11 cellular contexts compared by ENCODE assay signal in the genomic region with DNA sequence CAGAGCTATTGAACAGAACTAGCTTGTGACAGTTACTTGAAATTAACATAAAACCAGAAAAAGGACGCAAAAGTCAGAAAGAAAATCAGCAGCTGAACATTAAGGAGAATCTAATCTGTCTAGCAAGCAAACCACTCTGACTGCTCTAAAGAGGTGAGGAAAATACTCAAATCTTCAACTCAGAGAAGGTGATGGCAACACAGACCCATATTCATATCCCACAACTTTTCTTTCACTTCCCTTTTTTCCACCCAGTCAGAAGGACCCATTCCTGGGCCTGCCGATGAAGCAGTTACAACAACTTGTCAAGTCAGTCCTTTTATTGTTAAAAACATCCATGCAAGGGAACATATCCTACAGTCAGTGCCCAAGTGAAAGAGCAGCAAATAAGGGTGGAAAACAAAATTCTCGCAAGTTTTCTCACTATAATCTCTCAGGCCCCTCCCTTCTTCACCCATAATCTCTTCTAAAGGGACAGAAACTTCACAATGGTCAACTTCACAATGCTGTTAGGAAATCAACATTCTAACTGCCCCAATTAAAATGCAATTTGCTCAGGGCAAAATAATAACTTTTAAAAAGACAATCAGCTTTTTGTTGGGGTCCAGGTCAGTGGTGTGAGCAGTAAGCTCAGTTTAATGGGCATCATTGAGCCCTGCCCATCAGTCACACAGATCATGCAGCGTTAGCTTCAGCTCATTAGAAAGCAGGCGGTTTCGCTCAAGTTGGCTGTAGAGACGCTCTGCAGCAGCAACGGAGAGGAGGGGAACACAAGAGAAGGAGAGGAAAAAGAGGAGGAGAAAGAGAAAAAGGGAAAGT. TPM values are rescaled to one million over a fixed set of nuclear protein-coding genes. Genes with fewer than 3 reads are reported as not detected.
DNase-seq lines count a peak whose midpoint lies in the region; FAIRE-seq lines count a peak whose summit lies in the region.
"Had no signal": no experiment of that assay in that cellular context is flagged by ENCODE, and none has a peak within 500 bp of the region (broad histone marks: within the 10 kb centered on the region; RNA-seq: fewer than 3 reads in every experiment).

No MANE protein-coding gene starts in this region.

- FAIRE-seq in small intestine (lab: Jason Lieb, UNC): no peak
- FAIRE-seq: A204.1 had no signal

- no peaks in the 10 kb centered on the region for H3K27me3 Mint-ChIP-seq in T-helper 2 cell treated with Interferon-gamma antibody and Interleukin-4, amounts not matched to agents 5 μg/mL and 100 μg/mL, for 36 hours (ENCODE audit: low read depth)
- H3K27me3 Mint-ChIP-seq in IgD-negative memory B cell: no peaks in the 10 kb centered on the region
- no peaks in the 10 kb centered on the region for H3K27me3 Mint-ChIP-seq in activated naive CD8-positive, alpha-beta T cell treated with anti-CD3 and anti-CD28 coated beads for 36 hours

- H3K27ac ChIP-seq in small intestine (ENCODE audit: low read depth in 1 of 2, low read length in 1 of 2): peak overlapping the region; percentile 37 to 38

- H3K27me3 ChIP-seq in small intestine (ENCODE audit: control insufficient read depth in 2 of 2, insufficient read depth in 2 of 2, low read length in 2 of 2): no peaks in the 10 kb centered on the region
- H3K27me3 ChIP-seq: testis had no signal

- peak overlapping the region; percentile 94 for H3K27ac Mint-ChIP-seq in T-helper 2 cell treated with Interferon-gamma antibody and Interleukin-4, amounts not matched to agents 5 μg/mL and 100 μg/mL, for 36 hours
- H3K27ac Mint-ChIP-seq in IgD-negative memory B cell: peak overlapping the region; percentile 14 to 82 (median 81)
- peak overlapping the region; percentile 94 for H3K27ac Mint-ChIP-seq in activated naive CD8-positive, alpha-beta T cell treated with anti-CD3 and anti-CD28 coated beads for 36 hours

- DNase-seq in T-helper 2 cell treated with Interferon-gamma antibody and Interleukin-4, amounts not matched to agents 5 μg/mL and 100 μg/mL, for 36 hours (ENCODE audit: low spot score): no peak
- DNase-seq in T-helper 2 cell (no peak), small intestine (no peak), C1 segment of cervical spinal cord (lab: John Stamatoyannopoulos, UW) (no peak), mucosa of gallbladder (ENCODE audit: low spot score) (no peak)
- DNase-seq in activated naive CD8-positive, alpha-beta T cell treated with anti-CD3 and anti-CD28 coated beads for 36 hours: no peak
- DNase-seq in activated effector memory CD4-positive, alpha-beta T cell treated with anti-CD3 and anti-CD28 coated beads, Interleukin-2, amount 50 U/mL, for 16 hours: no peak
- DNase-seq: psoas muscle had no signal

- WGBS in small intestine, 3 donors: 79 to 90% (median 80%) methylated on average over 8 of the region's 8 CpGs

- peaks cover 9% of the 10 kb centered on the region for H3K9me3 Mint-ChIP-seq in T-helper 2 cell treated with Interferon-gamma antibody and Interleukin-4, amounts not matched to agents 5 μg/mL and 100 μg/mL, for 36 hours
- no peaks in the 10 kb centered on the region for H3K9me3 Mint-ChIP-seq in IgD-negative memory B cell
- H3K9me3 Mint-ChIP-seq in activated naive CD8-positive, alpha-beta T cell treated with anti-CD3 and anti-CD28 coated beads for 36 hours: peaks cover 11% of the 10 kb centered on the region

- H3K36me3 ChIP-seq in small intestine (ENCODE audit: control insufficient read depth in 2 of 2, insufficient read depth in 2 of 2, low read length in 2 of 2): peaks cover 9 to 15% of the 10 kb centered on the region in 2 donors

- no peak overlapping the region for H3K4me3 ChIP-seq in small intestine (ENCODE audit: low read depth in 1 of 2, low read length in 2 of 2)
- H3K4me3 ChIP-seq: psoas muscle, testis had no signal

- H3K4me3 Mint-ChIP-seq in T-helper 2 cell treated with Interferon-gamma antibody and Interleukin-4, amounts not matched to agents 5 μg/mL and 100 μg/mL, for 36 hours: peak overlapping the region; percentile 81
- H3K4me3 Mint-ChIP-seq in IgD-negative memory B cell: peak overlapping the region in 1 of 4 donors; percentile 74
- H3K4me3 Mint-ChIP-seq in activated naive CD8-positive, alpha-beta T cell treated with anti-CD3 and anti-CD28 coated beads for 36 hours: peak overlapping the region; percentile 42

- H3K36me3 Mint-ChIP-seq in T-helper 2 cell treated with Interferon-gamma antibody and Interleukin-4, amounts not matched to agents 5 μg/mL and 100 μg/mL, for 36 hours (ENCODE audit: low read depth): peaks cover 93% of the 10 kb centered on the region
- H3K36me3 Mint-ChIP-seq in IgD-negative memory B cell: peaks cover 15% of the 10 kb centered on the region
- peaks cover 83% of the 10 kb centered on the region for H3K36me3 Mint-ChIP-seq in activated naive CD8-positive, alpha-beta T cell treated with anti-CD3 and anti-CD28 coated beads for 36 hours

- no peaks in the 10 kb centered on the region for H3K9me3 ChIP-seq in small intestine (ENCODE audit: control insufficient read depth, low read depth)
- H3K9me3 ChIP-seq: testis had no signal

- H3K4me1 Mint-ChIP-seq in T-helper 2 cell treated with Interferon-gamma antibody and Interleukin-4, amounts not matched to agents 5 μg/mL and 100 μg/mL, for 36 hours (ENCODE audit: low read depth): peaks cover 58% of the 10 kb centered on the region
- H3K4me1 Mint-ChIP-seq in IgD-negative memory B cell: peaks cover 13 to 28% (median 19%) of the 10 kb centered on the region in 3 donors
- H3K4me1 Mint-ChIP-seq in activated naive CD8-positive, alpha-beta T cell treated with anti-CD3 and anti-CD28 coated beads for 36 hours: peaks cover 65% of the 10 kb centered on the region

- peaks cover 0 to 3% of the 10 kb centered on the region in 2 donors for H3K4me1 ChIP-seq in small intestine (ENCODE audit: control insufficient read depth in 2 of 2, insufficient read depth in 1 of 2, low read depth in 1 of 2, low read length in 1 of 2)

RNA-seq across cellular contexts. Expression of gene NUP210L, which starts 3.6 kb away (rescaled TPM):
- polyA plus RNA-seq in IgD-negative memory B cell (not detected), small intestine (under 1 TPM in 1 of 3 donors, not detected in 2; 0.01 TPM)
- under 1 TPM in 1 of 2 experiments, not detected in 1; 0.04 TPM for total RNA-seq in activated naive CD8-positive, alpha-beta T cell treated with anti-CD3 and anti-CD28 coated beads for 36 hours
- 0.06 TPM for total RNA-seq in mucosa of gallbladder

RNA-seq across cellular contexts. Expression of gene TPM3, which starts 33.4 kb away (rescaled TPM):
- polyA plus RNA-seq in IgD-negative memory B cell: 878 TPM
- 100 to 1,000 TPM; 725 to 753 TPM for total RNA-seq in activated naive CD8-positive, alpha-beta T cell treated with anti-CD3 and anti-CD28 coated beads for 36 hours
- 100 to 1,000 TPM; 244 to 335 (median 248) TPM for polyA plus RNA-seq in small intestine
- total RNA-seq in mucosa of gallbladder: 283 TPM

RNA-seq across cellular contexts. Expression of gene CFAP141, which starts 47.6 kb away (rescaled TPM):
- not detected for polyA plus RNA-seq in IgD-negative memory B cell
- not detected for total RNA-seq in activated naive CD8-positive, alpha-beta T cell treated with anti-CD3 and anti-CD28 coated beads for 36 hours
- polyA plus RNA-seq in small intestine: not detected
- not detected for total RNA-seq in mucosa of gallbladder
- total RNA-seq: psoas muscle had no signal
- polyA plus RNA-seq: psoas muscle had no signal
